Comparison of ENCODE assay signal across 25 cellular contexts in genomic region chr16:51119576-51120288, GRCh38. TPM values are rescaled to one million over a fixed set of nuclear protein-coding genes. Genes with fewer than 3 reads are reported as not detected.
A peak's percentile ranks its signal among the peaks of the same experiment; 100 is the strongest.
DNase-seq lines count a peak whose midpoint lies in the region; ATAC-seq and TF ChIP-seq lines count a peak whose summit lies in the region.
"Had no signal": no experiment of that assay in that cellular context is flagged by ENCODE, and none has a peak within 500 bp of the region (broad histone marks: within the 10 kb centered on the region; RNA-seq: fewer than 3 reads in every experiment).

No MANE protein-coding gene starts in this region.

- no TSS peak for BruUV-seq in IMR-90 (replicated peaks; lab: Mats Ljungman, UMichigan)

- peak overlapping the region; percentile 46 for H3K4me3 Mint-ChIP-seq in nephron progenitor cell
- H3K4me3 Mint-ChIP-seq: activated B cell treated with CpG ODN at 0.5 μM for 24 hours; activated naive CD4-positive, alpha-beta T cell treated with anti-CD3 and anti-CD28 coated beads, Interleukin-2, amount 50 U/mL, for 24 hours; CD4-positive, alpha-beta memory T cell; endodermal cell; memory B cell; T-helper 2 cell treated with Interferon-gamma antibody and Interleukin-4, amounts not matched to agents 5 μg/mL and 100 μg/mL, for 36 hours had no signal

- no peak overlapping the region for H2AK9ac ChIP-seq in IMR-90 (replicated peaks; ENCODE audit: low read depth, low read length, poor library complexity)

- no peaks in the 10 kb centered on the region for H3K27me3 Mint-ChIP-seq in nephron progenitor cell (ENCODE audit: low read depth, poor library complexity)

- H3K23ac ChIP-seq in IMR-90 (ENCODE audit: low read depth, low read length): no peak overlapping the region

- peaks cover 41% of the 10 kb centered on the region for H3K27me3 ChIP-seq in IMR-90 (ENCODE audit: control insufficient read depth, insufficient read depth, low read length)

- no peak overlapping the region for H3K9ac ChIP-seq in IMR-90 (ENCODE audit: low read depth, low read length)

- no peak overlapping the region for H3K4ac ChIP-seq in IMR-90 (ENCODE audit: low read depth, low read length)

- no peak overlapping the region for H4K8ac ChIP-seq in IMR-90 (ENCODE audit: low read depth in 2 of 2, low read length in 2 of 2)

- POLR2A ChIA-PET in IMR-90 (lab: Charles Lee; ENCODE audit: unreplicated experiment): no interaction called here

- no peaks in the 10 kb centered on the region for H3K79me1 ChIP-seq in IMR-90 (ENCODE audit: low read depth in 1 of 2, low read length in 2 of 2)

- H3K4me3 ChIP-seq in IMR-90 (ENCODE audit: insufficient read depth, low read depth, low read length): no peak overlapping the region
- H3K4me3 ChIP-seq: thoracic aorta had no signal

- H3K9me1 ChIP-seq in IMR-90 (ENCODE audit: insufficient read depth, low read length): no peaks in the 10 kb centered on the region

- H3K9me3 ChIP-seq in IMR-90 (ENCODE audit: control insufficient read depth, insufficient read depth, low read length): no peaks in the 10 kb centered on the region
- H3K9me3 ChIP-seq: thoracic aorta had no signal

- no peaks in the 10 kb centered on the region for H3K36me3 Mint-ChIP-seq in nephron progenitor cell (ENCODE audit: low read depth)
- H3K36me3 Mint-ChIP-seq: activated naive CD4-positive, alpha-beta T cell treated with anti-CD3 and anti-CD28 coated beads, Interleukin-2, amount 50 U/mL, for 24 hours; CD4-positive, alpha-beta memory T cell; memory B cell; naive B cell had no signal

- TF ChIP-seq RAD21 in IMR-90 (IDR thresholded peaks at IDR 0.05; ENCODE audit: low read length): no peak

- intact Hi-C loops in IMR-90 (cut with micrococcal nuclease): no loop called here

- H4K20me1 ChIP-seq in IMR-90 (ENCODE audit: insufficient read depth, low read length): no peaks in the 10 kb centered on the region

- H3K18ac ChIP-seq in IMR-90 (ENCODE audit: low read depth, low read length): no peak overlapping the region

- H2AK5ac ChIP-seq in IMR-90 (ENCODE audit: low read depth, low read length): no peak overlapping the region

- H3K27ac Mint-ChIP-seq in nephron progenitor cell: peak overlapping the region; percentile 13
- H3K27ac Mint-ChIP-seq: activated B cell treated with CpG ODN at 0.5 μM for 24 hours; activated naive CD4-positive, alpha-beta T cell treated with anti-CD3 and anti-CD28 coated beads, Interleukin-2, amount 50 U/mL, for 24 hours; CD4-positive, alpha-beta memory T cell; endodermal cell; memory B cell; naive B cell; T-helper 2 cell treated with Interferon-gamma antibody and Interleukin-4, amounts not matched to agents 5 μg/mL and 100 μg/mL, for 36 hours had no signal

- H3K56ac ChIP-seq in IMR-90 (ENCODE audit: extremely low read depth, insufficient read depth, low read length): no peak overlapping the region

- no peaks in the 10 kb centered on the region for H3K9me3 Mint-ChIP-seq in nephron progenitor cell
- H3K9me3 Mint-ChIP-seq: activated B cell treated with CpG ODN at 0.5 μM for 24 hours; endodermal cell; T-helper 2 cell treated with Interferon-gamma antibody and Interleukin-4, amounts not matched to agents 5 μg/mL and 100 μg/mL, for 36 hours had no signal

- H3K4me2 ChIP-seq in IMR-90 (ENCODE audit: low read depth, low read length): no peak overlapping the region

- no peak overlapping the region for H3K27ac ChIP-seq in IMR-90 (ENCODE audit: insufficient read depth, low read length)
- H3K27ac ChIP-seq: RWPE1, thoracic aorta had no signal

- H3K4me1 ChIP-seq in IMR-90 (ENCODE audit: control insufficient read depth, insufficient read depth, low read length): no peaks in the 10 kb centered on the region

- peaks cover 58% of the 10 kb centered on the region for H3K4me1 Mint-ChIP-seq in nephron progenitor cell
- H3K4me1 Mint-ChIP-seq: activated B cell treated with CpG ODN at 0.5 μM for 24 hours; activated naive CD4-positive, alpha-beta T cell treated with anti-CD3 and anti-CD28 coated beads, Interleukin-2, amount 50 U/mL, for 24 hours; CD4-positive, alpha-beta memory T cell; memory B cell; naive B cell had no signal

- H2BK5ac ChIP-seq in IMR-90 (ENCODE audit: low read depth, low read length, poor library complexity, severe bottlenecking): no peak overlapping the region

- WGBS in IMR-90 (ENCODE audit: extremely low coverage in 2 of 2, insufficient read length in 1 of 2), 2 experiments: 60% methylated on average over 2 of the region's 11 CpGs; no CpG with 5 or more reads in 1 of the 2 experiments

- H4K5ac ChIP-seq in IMR-90 (ENCODE audit: low read depth, low read length): no peak overlapping the region

- no peak for ATAC-seq in IMR-90 (ENCODE audit: low read depth)
- no peak for ATAC-seq in GM21447 (IDR thresholded peaks at IDR 0.05; ENCODE audit: unreplicated experiment)

- dilution Hi-C loops in IMR-90 (cut with HindIII; ENCODE audit: low sequenced_read_pairs, unreplicated experiment): no loop called here

- in situ Hi-C loops in IMR-90 (cut with MboI; ENCODE audit: low sequenced_read_pairs): loop anchor here (10.0 kb wide), 1 partner anchor 865 kb away; no protein-coding TSS in a partner anchor

- no peak overlapping the region for H4K91ac ChIP-seq in IMR-90 (ENCODE audit: insufficient read depth, low read depth, low read length)

- TF ChIP-seq CTCF in IMR-90 (conservative IDR thresholded peaks at IDR 0.05; ENCODE audit: low read depth, low read length): no peak
- no peak for TF ChIP-seq CTCF in nephron progenitor cell (IDR thresholded peaks at IDR 0.05)

- no peak overlapping the region for H2BK120ac ChIP-seq in IMR-90 (ENCODE audit: low read depth, low read length)

- no peak overlapping the region for H3K14ac ChIP-seq in IMR-90 (replicated peaks; ENCODE audit: low read depth, low read length)

- H2BK15ac ChIP-seq in IMR-90 (ENCODE audit: low read depth, low read length): no peak overlapping the region

- DNase-seq in IMR-90: peak; percentile 1
- peak; percentile 65 for DNase-seq in globus pallidus (ENCODE audit: low spot score)
- no peak for DNase-seq in nephron progenitor cell
- no peak for DNase-seq in SKM-1 (lab: John Stamatoyannopoulos, UW; ENCODE audit: unreplicated experiment)
- DNase-seq in NCI-H524 treated with DMSO at 0.1 percent for 48 hours (lab: John Stamatoyannopoulos, UW): no peak
- DNase-seq in DMS79 (lab: John Stamatoyannopoulos, UW): no peak
- DNase-seq: activated B cell treated with CpG ODN at 0.5 μM for 24 hours; CD4-positive, alpha-beta memory T cell; cortex of kidney; endodermal cell; GF-D8; glutamatergic neuron; H7; naive B cell; NCI-H1436 treated with DMSO at 0.1 percent for 48 hours; NCI-H2107; NCI-H524; stimulated activated CD4-positive, alpha-beta T cell treated with anti-CD3 and anti-CD28 coated beads, Interleukin-4, amount 100 ng/mL, for 4 hours; stimulated activated naive CD4-positive, alpha-beta T cell had no signal

- CTCF ChIA-PET in IMR-90 (lab: Yijun Ruan, JAX): interaction anchor here (0.9 kb wide), 1 partner anchor 9 kb away, joined by 4 read pairs; no protein-coding TSS in a partner anchor

- TF ChIP-seq POLR2A in IMR-90 (IDR thresholded peaks at IDR 0.05; ENCODE audit: low read depth, low read length): no peak

- H3K36me3 ChIP-seq in IMR-90 (ENCODE audit: control insufficient read depth, insufficient read depth, low read length): no peaks in the 10 kb centered on the region
- H3K36me3 ChIP-seq: thoracic aorta had no signal

- no peak overlapping the region for H2AFZ ChIP-seq in IMR-90 (replicated peaks; ENCODE audit: low read length, poor library complexity)

- no peak overlapping the region for H2BK20ac ChIP-seq in IMR-90 (ENCODE audit: low read depth, low read length)

TF ChIP-seq in IMR-90, 13 proteins besides CTCF, POLR2A, EP300 and RAD21:
- no peak for TF ChIP-seq NFE2L2 (IDR thresholded peaks at IDR 0.05; ENCODE audit: low read depth, low read length)
- TF ChIP-seq MAFK (IDR thresholded peaks at IDR 0.05; ENCODE audit: low read depth, low read length): no peak
- no peak for TF ChIP-seq BHLHE40 (IDR thresholded peaks at IDR 0.05; ENCODE audit: low read depth, low read length)
- no peak for TF ChIP-seq SMC3 (IDR thresholded peaks at IDR 0.05; ENCODE audit: low read depth, low read length)
- no peak for TF ChIP-seq MAZ (IDR thresholded peaks at IDR 0.05; ENCODE audit: borderline replicate concordance, low read depth, low read length)
- TF ChIP-seq CHD1 (IDR thresholded peaks at IDR 0.05; ENCODE audit: low read depth, low read length): no peak
- no peak for TF ChIP-seq CEBPB (IDR thresholded peaks at IDR 0.05; ENCODE audit: low read depth, low read length)
- TF ChIP-seq FOS (IDR thresholded peaks at IDR 0.05; ENCODE audit: low read depth, low read length): no peak
- TF ChIP-seq MXI1 (IDR thresholded peaks at IDR 0.05; ENCODE audit: borderline replicate concordance, low read depth, low read length): no peak
- TF ChIP-seq RFX5 (IDR thresholded peaks at IDR 0.05; ENCODE audit: low read depth, low read length): no peak
- no peak for TF ChIP-seq ELK1 (IDR thresholded peaks at IDR 0.05; ENCODE audit: borderline replicate concordance, low read depth, low read length)
- no peak for TF ChIP-seq USF2 (IDR thresholded peaks at IDR 0.05; ENCODE audit: low read depth, low read length)
- TF ChIP-seq RCOR1 (IDR thresholded peaks at IDR 0.05; ENCODE audit: insufficient replicate concordance, low read length): no peak

RNA-seq across cellular contexts. Expression of gene SALL1, which starts 31.3 kb away (rescaled TPM):
- 0.83 and 0.90 TPM in 2 replicates for total RNA-seq in IMR-90 (2012; rRNA removed)
- 4.8 and 5.2 TPM in 2 replicates for polyA plus RNA-seq in IMR-90 (2012; rRNA removed)
- polyA plus RNA-seq in IMR-90 (2012; cell fraction: cytosol; rRNA removed): 1.9 and 2.5 TPM in 2 replicates
- 5.5 and 7.8 TPM in 2 replicates for polyA plus RNA-seq in IMR-90 (2012; cell fraction: nucleus; rRNA removed; ENCODE audit: low replicate concordance)
- total RNA-seq: activated B cell treated with CpG ODN at 0.5 μM for 24 hours; CD4-positive, alpha-beta memory T cell; thoracic aorta had no signal
- polyA plus RNA-seq: CD4-positive, alpha-beta memory T cell had no signal

Comparison
In these comparisons a context has a peak if more than half of its experiments do, and no peak if none do; other contexts are left out.
1. DNase-seq: peak in IMR-90 (single experiment) and globus pallidus (single experiment); none in nephron progenitor cell (single experiment), SKM-1 (single experiment), NCI-H524 treated with DMSO at 0.1 percent for 48 hours (single experiment) and DMS79 (single experiment).